8 cellular contexts compared by ENCODE assay signal in the genomic region with DNA sequence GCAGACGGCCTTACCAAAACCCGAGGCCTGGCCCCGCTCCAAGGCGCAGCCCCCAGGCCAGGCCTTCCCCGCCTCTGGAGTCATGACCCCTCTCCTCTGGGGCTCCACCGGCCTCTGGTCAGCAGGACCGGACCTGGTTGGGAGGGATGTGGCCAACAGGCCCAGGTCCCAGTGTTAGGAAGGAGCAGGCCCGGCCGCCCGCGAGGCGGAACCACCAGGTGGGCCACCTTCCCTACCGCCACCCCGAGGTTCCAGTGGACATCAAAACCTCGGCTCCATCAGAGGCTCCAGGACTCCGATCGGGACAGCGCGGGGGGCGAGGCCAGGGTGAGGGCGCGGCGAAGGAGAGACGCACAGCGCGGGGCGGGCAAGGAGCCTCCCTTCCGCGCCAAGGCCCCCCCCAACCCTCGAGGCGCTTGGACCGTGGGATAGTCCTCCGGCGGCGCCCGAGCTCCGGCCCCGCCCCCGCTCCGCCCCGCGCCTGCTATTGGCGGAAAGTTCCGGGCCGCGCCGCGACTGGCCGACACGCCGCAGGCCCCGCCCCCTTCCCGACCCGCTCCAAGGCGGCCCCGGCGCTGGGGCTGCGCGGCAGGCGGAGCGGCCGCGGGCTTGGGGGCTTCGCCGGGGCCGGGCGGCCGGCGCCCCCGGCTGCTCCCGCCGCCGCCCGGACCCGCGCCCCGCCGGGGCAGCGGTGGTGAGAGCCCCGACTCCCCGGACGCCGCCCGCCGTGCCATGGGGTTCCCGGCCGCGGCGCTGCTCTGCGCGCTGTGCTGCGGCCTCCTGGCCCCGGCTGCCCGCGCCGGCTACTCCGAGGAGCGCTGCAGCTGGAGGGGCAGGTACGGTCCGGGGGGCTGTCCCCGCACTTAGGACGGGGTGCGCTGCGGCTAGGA.
DNase-seq lines count a peak whose midpoint lies in the region; ATAC-seq lines count a peak whose summit lies in the region.

TSS of gene METRN (plus strand) at position 561 of the 890 bp plus-strand sequence. CDS start at position 733, 172 bp downstream.

- ATAC-seq in HG02642 (IDR thresholded peaks at IDR 0.05; ENCODE audit: poor library complexity, unreplicated experiment) = peak; percentile 69
- no peak for ATAC-seq in GM18517 (IDR thresholded peaks at IDR 0.05; ENCODE audit: unreplicated experiment)

- DNase-seq in GM03348 (ENCODE audit: low spot score) = peak; percentile 97
- peak; percentile 94 for DNase-seq in NCI-H2196 (lab: John Stamatoyannopoulos, UW; ENCODE audit: unreplicated experiment)
- DNase-seq in activated CD4-positive, CD25-positive, alpha-beta regulatory T cell treated with anti-CD3 and anti-CD28 coated beads, Interleukin-2, amount 50 U/mL, for 72 hours = peak; percentile 95
- DNase-seq in central memory CD4-positive, alpha-beta T cell = peak; percentile 79
- peak; percentile 90 for DNase-seq in iris pigment epithelial cell (ENCODE audit: low read depth)
- peak; percentile 76 to 92 for DNase-seq in stimulated activated CD4-positive, alpha-beta T cell treated with anti-CD3 and anti-CD28 coated beads, Interleukin-12 subunit alpha, Interleukin-12 subunit beta, amount 100 ng/mL, for 24 hours (ENCODE audit: low read depth in 2 of 2)
